19 cellular contexts compared by ENCODE assay signal in the genomic region with DNA sequence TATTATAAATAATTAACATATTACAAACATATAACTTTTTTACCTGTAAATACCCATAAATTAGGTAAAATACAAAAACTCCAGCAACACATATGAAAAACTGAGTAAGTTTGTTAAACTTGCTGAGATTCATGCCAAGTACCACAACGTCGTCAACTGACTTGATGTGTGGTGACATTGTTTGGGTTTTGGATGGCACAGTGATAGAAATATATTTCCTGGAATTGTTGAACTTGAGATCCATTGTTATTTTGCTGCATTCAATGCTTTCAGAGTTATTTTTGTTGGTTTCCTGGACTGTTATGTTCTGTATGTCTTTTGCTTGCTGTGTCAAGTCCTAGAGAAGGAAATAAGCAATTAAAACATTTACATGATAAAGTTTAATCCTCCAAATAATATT. TPM values are rescaled to one million over a fixed set of nuclear protein-coding genes. Genes with fewer than 3 reads are reported as not detected.
DNase-seq lines count a peak whose midpoint lies in the region; ATAC-seq, FAIRE-seq and TF ChIP-seq lines count a peak whose summit lies in the region.
"Had no signal": no experiment of that assay in that cellular context is flagged by ENCODE, and none has a peak within 500 bp of the region (broad histone marks: within the 10 kb centered on the region; RNA-seq: fewer than 3 reads in every experiment).

No MANE protein-coding gene starts in this region.

- no peak overlapping the region for H3K4me3 ChIP-seq in GM23338
- H3K4me3 ChIP-seq: A549, GM23248, HAP-1 had no signal

- peaks cover 10 to 17% of the 10 kb centered on the region in 2 donors for H3K4me1 Mint-ChIP-seq in natural killer cell treated with Interleukin-12 subunit alpha and Interleukin-12 subunit beta and Interleukin-15 and Interleukin-18, amount 100 ng/mL, for 72 hours (ENCODE audit: low read depth in 2 of 2)
- H3K4me1 Mint-ChIP-seq in GM23338 = peaks cover 8% of the 10 kb centered on the region

- DNase-seq in H54 (ENCODE audit: insufficient read length, low spot score) (no peak), dermis microvascular lymphatic vessel endothelial cell (ENCODE audit: low read depth in 2 of 2) (peak; percentile 45 to 76), lung microvascular endothelial cell (ENCODE audit: low read depth in 2 of 2) (peak; percentile 22 to 73), head of caudate nucleus (no peak), GM23338 (ENCODE audit: low spot score) (no peak)
- no peak for DNase-seq in natural killer cell treated with Interleukin-12 subunit alpha and Interleukin-12 subunit beta and Interleukin-15 and Interleukin-18, amount 100 ng/mL, for 72 hours (ENCODE audit: low spot score)
- DNase-seq: 8988T; C1 segment of cervical spinal cord; Calu3; CD4-positive, alpha-beta memory T cell; COR-L47; DMS53; DMS79 treated with DMSO at 0.1 percent for 48 hours; GF-D8; GM23248; HFFc6 had no signal

- no peak overlapping the region for H3K4me2 ChIP-seq in GM23338
- H3K4me2 ChIP-seq: A549 had no signal

- no peak for TF ChIP-seq CTCF in GM23338 (conservative IDR thresholded peaks at IDR 0.05; ENCODE audit: low read depth in 2 of 2)

- no peaks in the 10 kb centered on the region for H3K27me3 Mint-ChIP-seq in natural killer cell treated with Interleukin-12 subunit alpha and Interleukin-12 subunit beta and Interleukin-15 and Interleukin-18, amount 100 ng/mL, for 72 hours
- H3K27me3 Mint-ChIP-seq in GM23338 (ENCODE audit: insufficient read depth, low read depth, poor library complexity) = no peaks in the 10 kb centered on the region
- H3K27me3 Mint-ChIP-seq: CD4-positive, alpha-beta memory T cell had no signal

- H3K79me2 ChIP-seq in GM23338 (replicated peaks; ENCODE audit: insufficient read depth) = peaks cover 27% of the 10 kb centered on the region

- no peak overlapping the region for H3K27ac Mint-ChIP-seq in natural killer cell treated with Interleukin-12 subunit alpha and Interleukin-12 subunit beta and Interleukin-15 and Interleukin-18, amount 100 ng/mL, for 72 hours
- H3K27ac Mint-ChIP-seq in GM23338 = no peak overlapping the region
- H3K27ac Mint-ChIP-seq: CD4-positive, alpha-beta memory T cell; HFFc6 had no signal

- H3K27me3 ChIP-seq in GM23338 (ENCODE audit: insufficient read depth) = no peaks in the 10 kb centered on the region

- H3K27ac ChIP-seq in GM23338 (ENCODE audit: low read depth) = no peak overlapping the region
- H3K27ac ChIP-seq: A549, GM23248 had no signal

- H3K4me3 Mint-ChIP-seq in natural killer cell treated with Interleukin-12 subunit alpha and Interleukin-12 subunit beta and Interleukin-15 and Interleukin-18, amount 100 ng/mL, for 72 hours = no peak overlapping the region
- no peak overlapping the region for H3K4me3 Mint-ChIP-seq in GM23338
- H3K4me3 Mint-ChIP-seq: CD4-positive, alpha-beta memory T cell; HFFc6 had no signal

- no peak overlapping the region for H2AFZ ChIP-seq in GM23338
- H2AFZ ChIP-seq: GM23248 had no signal

- intact Hi-C loops in head of caudate nucleus (cut with DNase I) = loop anchor here (10.0 kb wide), 1 partner anchor 325 kb away; a partner anchor contains a TSS

- no peak for ATAC-seq in natural killer cell treated with Interleukin-12 subunit alpha and Interleukin-12 subunit beta and Interleukin-15 and Interleukin-18, amount 100 ng/mL, for 72 hours
- ATAC-seq in GM23338 = no peak
- ATAC-seq: A549 had no signal

- peaks cover 28% of the 10 kb centered on the region; the same call in 1 of the 2 replicates for H3K36me3 ChIP-seq in GM23338 (ENCODE audit: insufficient read depth)

- H3K9me2 ChIP-seq in GM23338 (ENCODE audit: insufficient read depth) = no peaks in the 10 kb centered on the region

- H3K36me3 Mint-ChIP-seq in natural killer cell treated with Interleukin-12 subunit alpha and Interleukin-12 subunit beta and Interleukin-15 and Interleukin-18, amount 100 ng/mL, for 72 hours = peaks cover 9% of the 10 kb centered on the region
- peaks cover 25% of the 10 kb centered on the region for H3K36me3 Mint-ChIP-seq in GM23338 (ENCODE audit: low read depth)

- H3K9me3 Mint-ChIP-seq in natural killer cell treated with Interleukin-12 subunit alpha and Interleukin-12 subunit beta and Interleukin-15 and Interleukin-18, amount 100 ng/mL, for 72 hours = no peaks in the 10 kb centered on the region
- peaks cover 11% of the 10 kb centered on the region for H3K9me3 Mint-ChIP-seq in GM23338
- H3K9me3 Mint-ChIP-seq: HFFc6 had no signal

- H3K4me1 ChIP-seq in GM23338 (ENCODE audit: insufficient read depth) = peaks cover 6% of the 10 kb centered on the region; the same call in 1 of the 2 replicates

- FAIRE-seq in H54 (lab: Jason Lieb, UNC) = peak; percentile 38
- FAIRE-seq: A549, GM12891 had no signal

- no peaks in the 10 kb centered on the region for H3F3A ChIP-seq in GM23338 (replicated peaks; ENCODE audit: low read depth)

- H4K20me1 ChIP-seq in GM23338 (replicated peaks; ENCODE audit: insufficient read depth) = no peaks in the 10 kb centered on the region

- no peak for TF ChIP-seq POLR2A in H54 (IDR thresholded peaks at IDR 0.05; ENCODE audit: low read depth, low read length)

TF ChIP-seq in GM23338, 12 proteins besides CTCF, POLR2A, EP300 and RAD21:
- no peak for TF ChIP-seq CREB1 (CRISPR knock-in tag; IDR thresholded peaks at IDR 0.05; ENCODE audit: low read depth)

RNA-seq across cellular contexts. Expression of a gene that starts 5.5 kb away (rescaled TPM):
- total RNA-seq in dermis microvascular lymphatic vessel endothelial cell (13.1 and 15.2 TPM in 2 replicates), lung microvascular endothelial cell (12.2 and 18.7 TPM in 2 replicates)
- total RNA-seq in natural killer cell treated with Interleukin-12 subunit alpha and Interleukin-12 subunit beta and Interleukin-15 and Interleukin-18, amount 100 ng/mL, for 72 hours = 10 to 100 TPM in 1 of 2 donors, 1 to 10 TPM in 1; 9.3 to 14.1 TPM
- total RNA-seq in GM23338 (2014; rRNA removed; shearing (Covaris generic)) = 7.5 and 12.9 TPM in 2 replicates
- 8.7 and 9.0 TPM in 2 replicates for polyA plus RNA-seq in GM23338 (2016; fragmentation: Nextera tagmentation; extraction: Ambion mirVana)

Comparison
In these comparisons a context has a peak if more than half of its experiments do, and no peak if none do; other contexts are left out.
1. DNase-seq: peak in dermis microvascular lymphatic vessel endothelial cell (2 of 2) and lung microvascular endothelial cell (2 of 2); none in H54 (single experiment), natural killer cell treated with Interleukin-12 subunit alpha and Interleukin-12 subunit beta and Interleukin-15 and Interleukin-18, amount 100 ng/mL, for 72 hours (single experiment), head of caudate nucleus (0 of 42) and GM23338 (single experiment).